26 cellular contexts compared by ENCODE assay signal in the genomic region with DNA sequence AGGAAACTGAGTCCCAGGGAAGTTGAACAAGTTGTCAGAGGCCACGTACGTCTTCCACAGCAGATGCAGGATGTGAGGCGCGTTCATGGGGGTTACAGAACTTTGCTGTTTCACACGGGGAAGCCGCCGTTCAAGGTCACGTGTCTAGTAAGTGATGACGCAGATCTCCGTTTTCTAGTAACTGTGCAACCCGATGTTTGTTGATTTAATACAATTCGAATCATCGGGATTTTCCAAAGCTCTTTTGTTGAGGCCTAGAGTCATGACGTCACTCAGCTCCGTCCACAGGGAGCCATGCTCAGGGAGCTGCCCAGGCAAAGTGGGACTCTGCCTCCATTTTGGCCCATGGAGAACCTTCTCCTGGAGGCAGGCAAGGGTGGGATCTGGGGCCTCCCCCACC.
DNase-seq lines count a peak whose midpoint lies in the region; ATAC-seq, FAIRE-seq and TF ChIP-seq lines count a peak whose summit lies in the region.
"Had no signal": no experiment of that assay in that cellular context is flagged by ENCODE, and none has a peak within 500 bp of the region (broad histone marks: within the 10 kb centered on the region; RNA-seq: fewer than 3 reads in every experiment).

No MANE protein-coding gene starts in this region.

- no peaks in the 10 kb centered on the region for H3K79me2 ChIP-seq in osteoblast (ENCODE audit: insufficient read depth, low read length)

- H3K27me3 ChIP-seq in bronchial epithelial cell (ENCODE audit: control insufficient read depth, insufficient read depth, low read length) (no peaks in the 10 kb centered on the region), osteoblast (ENCODE audit: insufficient read depth, low read length) (no peaks in the 10 kb centered on the region)
- H3K27me3 ChIP-seq: BLaER1 treated with 17β-estradiol and CSF1 and Interleukin-3, amounts not matched to agents 10 nM and 100 nM had no signal

- no peak overlapping the region for H3K4me2 ChIP-seq in A549
- no peak overlapping the region for H3K4me2 ChIP-seq in osteoblast (ENCODE audit: insufficient read depth, low read length)
- H3K4me2 ChIP-seq: BLaER1 treated with 17β-estradiol and CSF1 and Interleukin-3, amounts not matched to agents 10 nM and 100 nM had no signal

- no peaks in the 10 kb centered on the region for H3K4me1 ChIP-seq in A549
- no peaks in the 10 kb centered on the region for H3K4me1 ChIP-seq in osteoblast (ENCODE audit: insufficient read depth, low read length)

- H2AFZ ChIP-seq in osteoblast (ENCODE audit: low read length): no peak overlapping the region

- POLR2A ChIA-PET in A549 (lab: Yijun Ruan, JAX): no interaction called here

- TF ChIP-seq POLR2A in A549 (IDR thresholded peaks at IDR 0.05; ENCODE audit: low read length): no peak

- no peak for TF ChIP-seq RAD21 in A549 (conservative IDR thresholded peaks at IDR 0.05 in 1 of 2, IDR thresholded peaks at IDR 0.05 in 1 of 2)

- no peak for FAIRE-seq in A549 (lab: Jason Lieb, UNC)
- peak; percentile 66 for FAIRE-seq in bronchial epithelial cell (lab: Jason Lieb, UNC)
- FAIRE-seq: A204.1, GM12878, GM12892, GM18507 had no signal

- H3K4me3 ChIP-seq in A549 (no peak overlapping the region), bronchial epithelial cell (ENCODE audit: low read depth, low read length) (no peak overlapping the region), osteoblast (ENCODE audit: insufficient read depth, low read length) (no peak overlapping the region)
- H3K4me3 ChIP-seq: BLaER1 treated with 17β-estradiol and CSF1 and Interleukin-3, amounts not matched to agents 10 nM and 100 nM; GM12878 had no signal

- peak; percentile 1 to 52 for DNase-seq in A549 (ENCODE audit: low read depth in 1 of 2, low spot score in 1 of 2)
- peak; percentile 29 for DNase-seq in Caki2 (ENCODE audit: low read depth)
- no peak for DNase-seq in bronchial epithelial cell (ENCODE audit: low read depth)
- peak; percentile 47 for DNase-seq in osteoblast (ENCODE audit: insufficient read length, low spot score, missing footprints)
- DNase-seq in putamen (ENCODE audit: low spot score): no peak
- no peak for DNase-seq in iPS-NIHi7 (ENCODE audit: extremely low spot score)
- no peak for DNase-seq in SKM-1 treated with dmso at 0.1 percent for 144 hours (lab: John Stamatoyannopoulos, UW; ENCODE audit: unreplicated experiment)
- DNase-seq: 8988T; AML-193; Caco-2; CD4-positive, alpha-beta T cell; CD8-positive, alpha-beta T cell; DMS 273 treated with DMSO at 0.1 percent for 48 hours; DMS153; DMS53; DMS79; DND-41; EL; GDM1 had no signal

- 22% methylated on average over 14 of the region's 15 CpGs for WGBS in A549 (ENCODE audit: missing lambda C conversion rate)

- 0 out of 6 replicates have a peak overlapping the region, but pooled peaks of 1 of the 2 experiments have one; percentile 33 for H3K27ac ChIP-seq in A549
- H3K27ac ChIP-seq in osteoblast (ENCODE audit: low read depth, low read length): no peak overlapping the region
- H3K27ac ChIP-seq: BLaER1 treated with 17β-estradiol and CSF1 and Interleukin-3, amounts not matched to agents 10 nM and 100 nM; C4-2B had no signal

- H3K36me3 ChIP-seq in bronchial epithelial cell (ENCODE audit: control insufficient read depth, insufficient read depth, low read length): no peaks in the 10 kb centered on the region
- no peaks in the 10 kb centered on the region for H3K36me3 ChIP-seq in osteoblast (ENCODE audit: insufficient read depth, low read length)
- H3K36me3 ChIP-seq: BLaER1 treated with 17β-estradiol and CSF1 and Interleukin-3, amounts not matched to agents 10 nM and 100 nM had no signal

- TF ChIP-seq CTCF in A549 (IDR thresholded peaks at IDR 0.05): no peak
- no peak for TF ChIP-seq CTCF in bronchial epithelial cell (IDR thresholded peaks at IDR 0.05; ENCODE audit: insufficient read depth, low read length, severe bottlenecking)
- no peak for TF ChIP-seq CTCF in osteoblast (IDR thresholded peaks at IDR 0.05; ENCODE audit: extremely low read depth, low read depth, low read length)

- CTCF ChIA-PET in A549 (lab: Yijun Ruan, JAX): no interaction called here

- in situ Hi-C loops in Caki2 (cut with HindIII; ENCODE audit: low pct_unique_long_range_greater_than_20kb, low sequenced_read_pairs): no loop called here

- no peaks in the 10 kb centered on the region for H4K20me1 ChIP-seq in osteoblast (ENCODE audit: insufficient read depth, low read length)
- H4K20me1 ChIP-seq: BLaER1 treated with 17β-estradiol and CSF1 and Interleukin-3, amounts not matched to agents 10 nM and 100 nM had no signal

- H3K9me3 ChIP-seq in A549 (no peaks in the 10 kb centered on the region), osteoblast (ENCODE audit: low read depth, low read length) (no peaks in the 10 kb centered on the region)
- H3K9me3 ChIP-seq: BLaER1 treated with 17β-estradiol and CSF1 and Interleukin-3, amounts not matched to agents 10 nM and 100 nM; Caco-2 had no signal

- ATAC-seq in A549 (no peak), esophagus mucosa (no peak)
- ATAC-seq: CD8-positive, alpha-beta T cell; GM12878 had no signal

- no peak for TF ChIP-seq EP300 in A549 (IDR thresholded peaks at IDR 0.05)

TF ChIP-seq in A549, 52 proteins besides CTCF, POLR2A, EP300 and RAD21:
- TF ChIP-seq NR3C1 (IDR thresholded peaks at IDR 0.05) (no peak), CBX8 (IDR thresholded peaks at IDR 0.05) (no peak), ZNF302 (CRISPR knock-in tag; IDR thresholded peaks at IDR 0.05) (no peak), SREBF2 (IDR thresholded peaks at IDR 0.05) (no peak), TFCP2L1 (CRISPR knock-in tag; IDR thresholded peaks at IDR 0.05) (no peak), HOXA7 (CRISPR knock-in tag; IDR thresholded peaks at IDR 0.05) (no peak)
- TF ChIP-seq, protein P1, sequence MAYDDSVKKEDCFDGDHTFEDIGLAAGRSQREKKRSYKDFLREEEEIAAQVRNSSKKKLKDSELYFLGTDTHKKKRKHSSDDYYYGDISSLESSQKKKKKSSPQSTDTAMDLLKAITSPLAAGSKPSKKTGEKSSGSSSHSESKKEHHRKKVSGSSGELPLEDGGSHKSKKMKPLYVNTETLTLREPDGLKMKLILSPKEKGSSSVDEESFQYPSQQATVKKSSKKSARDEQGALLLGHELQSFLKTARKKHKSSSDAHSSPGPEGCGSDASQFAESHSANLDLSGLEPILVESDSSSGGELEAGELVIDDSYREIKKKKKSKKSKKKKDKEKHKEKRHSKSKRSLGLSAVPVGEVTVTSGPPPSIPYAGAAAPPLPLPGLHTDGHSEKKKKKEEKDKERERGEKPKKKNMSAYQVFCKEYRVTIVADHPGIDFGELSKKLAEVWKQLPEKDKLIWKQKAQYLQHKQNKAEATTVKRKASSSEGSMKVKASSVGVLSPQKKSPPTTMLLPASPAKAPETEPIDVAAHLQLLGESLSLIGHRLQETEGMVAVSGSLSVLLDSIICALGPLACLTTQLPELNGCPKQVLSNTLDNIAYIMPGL (CRISPR knock-in tag; IDR thresholded peaks at IDR 0.05; ENCODE audit: borderline replicate concordance): no peak
- TF ChIP-seq, protein P2, sequence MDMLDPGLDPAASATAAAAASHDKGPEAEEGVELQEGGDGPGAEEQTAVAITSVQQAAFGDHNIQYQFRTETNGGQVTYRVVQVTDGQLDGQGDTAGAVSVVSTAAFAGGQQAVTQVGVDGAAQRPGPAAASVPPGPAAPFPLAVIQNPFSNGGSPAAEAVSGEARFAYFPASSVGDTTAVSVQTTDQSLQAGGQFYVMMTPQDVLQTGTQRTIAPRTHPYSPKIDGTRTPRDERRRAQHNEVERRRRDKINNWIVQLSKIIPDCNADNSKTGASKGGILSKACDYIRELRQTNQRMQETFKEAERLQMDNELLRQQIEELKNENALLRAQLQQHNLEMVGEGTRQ (IDR thresholded peaks at IDR 0.05): peak; percentile 51

Comparison
In these comparisons a context has a peak if more than half of its experiments do, and no peak if none do; other contexts are left out.
1. DNase-seq: peak in A549 (2 of 2), Caki2 (single experiment) and osteoblast (single experiment); none in bronchial epithelial cell (single experiment), putamen (single experiment), iPS-NIHi7 (single experiment) and SKM-1 treated with dmso at 0.1 percent for 144 hours (single experiment).